In genomic region chr14:77130386-77130785, GRCh38 we compare ENCODE assay signal across 24 cellular contexts. TPM values are rescaled to one million over a fixed set of nuclear protein-coding genes. Genes with fewer than 3 reads are reported as not detected.
"Had no signal": no experiment of that assay in that cellular context is flagged by ENCODE, and none has a peak within 500 bp of the region (broad histone marks: within the 10 kb centered on the region; RNA-seq: fewer than 3 reads in every experiment).

No MANE protein-coding gene starts in this region.

- ATAC-seq: HepG2 had no signal

- H3K4me3 ChIP-seq: MG63, SJSA1, SK-N-MC had no signal

- H3K27me3 ChIP-seq: SJSA1 had no signal

- DNase-seq: IMR-90, Karpas-422, KG1, MG63, NCI-H1092, NCI-H1105 treated with DMSO at 0.1 percent for 48 hours, NCI-H1417 treated with DMSO at 0.1 percent for 48 hours, NCI-H146, NCI-H1694 treated with DMSO at 0.1 percent for 48 hours, NCI-H1930, NCI-H2081, NCI-H2107, NCI-H2227 treated with DMSO at 0.1 percent for 48 hours, NCI-H524, NCI-H526 treated with DMSO at 0.1 percent for 48 hours, NCI-H748 treated with DMSO at 0.1 percent for 48 hours, Right ventricle myocardium superior, RPMI8226, SIG-M5 had no signal

- H3K27ac ChIP-seq: SJSA1, SK-N-MC had no signal

- H3K9me3 ChIP-seq: MG63, SJSA1 had no signal

- H3K4me1 ChIP-seq: SJSA1 had no signal

- H3K36me3 ChIP-seq: MG63, SJSA1 had no signal

RNA-seq across cellular contexts. Expression of gene ZDHHC22, which starts 11.2 kb away (rescaled TPM):
- total RNA-seq: HepG2, IMR-90, NCI-H460, Right ventricle myocardium superior had no signal

RNA-seq across cellular contexts. Expression of gene TMEM63C, which starts 51.2 kb away (rescaled TPM):
- total RNA-seq: HT1080, NCI-H460 had no signal
